1 cellular context compared by ENCODE assay signal in the genomic region with DNA sequence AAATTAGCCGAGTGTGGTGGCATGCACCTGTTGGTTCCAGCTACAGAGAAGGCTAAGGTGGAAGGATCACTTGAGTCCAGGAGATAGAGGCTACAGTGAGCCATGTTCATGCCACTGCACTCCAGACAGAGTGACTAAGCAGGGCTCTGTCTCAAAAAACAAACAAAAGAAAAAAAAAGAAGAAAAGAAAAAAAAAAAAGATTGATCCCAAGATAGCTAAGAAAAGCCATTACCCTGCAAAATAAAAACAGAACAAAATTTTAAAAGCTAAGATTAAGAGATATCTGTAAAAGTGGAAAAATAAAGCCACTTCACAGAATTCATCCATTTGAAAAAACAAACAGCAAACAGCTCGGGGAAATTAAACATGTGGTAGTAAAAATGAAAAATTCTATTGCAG.
TF ChIP-seq lines count a peak whose summit lies in the region.

No MANE protein-coding gene starts in this region.

TF ChIP-seq in H1, 55 proteins besides CTCF, POLR2A, EP300 and RAD21:
- TF ChIP-seq PHF8 (conservative IDR thresholded peaks at IDR 0.05; ENCODE audit: low read depth, low read length) = no peak
- TF ChIP-seq, protein P1, sequence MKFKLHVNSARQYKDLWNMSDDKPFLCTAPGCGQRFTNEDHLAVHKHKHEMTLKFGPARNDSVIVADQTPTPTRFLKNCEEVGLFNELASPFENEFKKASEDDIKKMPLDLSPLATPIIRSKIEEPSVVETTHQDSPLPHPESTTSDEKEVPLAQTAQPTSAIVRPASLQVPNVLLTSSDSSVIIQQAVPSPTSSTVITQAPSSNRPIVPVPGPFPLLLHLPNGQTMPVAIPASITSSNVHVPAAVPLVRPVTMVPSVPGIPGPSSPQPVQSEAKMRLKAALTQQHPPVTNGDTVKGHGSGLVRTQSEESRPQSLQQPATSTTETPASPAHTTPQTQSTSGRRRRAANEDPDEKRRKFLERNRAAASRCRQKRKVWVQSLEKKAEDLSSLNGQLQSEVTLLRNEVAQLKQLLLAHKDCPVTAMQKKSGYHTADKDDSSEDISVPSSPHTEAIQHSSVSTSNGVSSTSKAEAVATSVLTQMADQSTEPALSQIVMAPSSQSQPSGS (IDR thresholded peaks at IDR 0.05; ENCODE audit: low read length) = no peak
- TF ChIP-seq BCL11A (IDR thresholded peaks at IDR 0.05; ENCODE audit: low read depth in 2 of 2, low read length in 2 of 2) = no peak
- TF ChIP-seq BRCA1 (IDR thresholded peaks at IDR 0.05; ENCODE audit: low read depth, low read length) = no peak
- TF ChIP-seq SUZ12 (IDR thresholded peaks at IDR 0.05; ENCODE audit: low read length) = no peak
- TF ChIP-seq CEBPB (IDR thresholded peaks at IDR 0.05; ENCODE audit: low read depth, low read length) = no peak
- TF ChIP-seq CTBP2 (IDR thresholded peaks at IDR 0.05; ENCODE audit: borderline replicate concordance, insufficient read depth, insufficient read length, low read length) = no peak
- TF ChIP-seq EZH2 (IDR thresholded peaks at IDR 0.05; ENCODE audit: low read depth, low read length, severe bottlenecking) = no peak
- TF ChIP-seq RBBP5 (IDR thresholded peaks at IDR 0.05; ENCODE audit: borderline replicate concordance, low read depth, low read length) = no peak
- TF ChIP-seq GABPA (IDR thresholded peaks at IDR 0.05; ENCODE audit: borderline replicate concordance, insufficient read depth, low read length) = no peak
- no peak for TF ChIP-seq MAFK (IDR thresholded peaks at IDR 0.05; ENCODE audit: low read depth, low read length)
- TF ChIP-seq BACH1 (IDR thresholded peaks at IDR 0.05; ENCODE audit: low read length) = no peak
- no peak for TF ChIP-seq SP4 (IDR thresholded peaks at IDR 0.05; ENCODE audit: low read length)
